In genomic region chr14:63203618-63204406, GRCh38 we compare ENCODE assay signal across 8 cellular contexts. TPM values are rescaled to one million over a fixed set of nuclear protein-coding genes. Genes with fewer than 3 reads are reported as not detected.
A peak's percentile ranks its signal among the peaks of the same experiment; 100 is the strongest.
DNase-seq lines count a peak whose midpoint lies in the region; ATAC-seq, FAIRE-seq and TF ChIP-seq lines count a peak whose summit lies in the region.

No MANE protein-coding gene starts in this region.

- ATAC-seq in HepG2: peak; percentile 99
- no peak for ATAC-seq in GM19328 (IDR thresholded peaks at IDR 0.05; ENCODE audit: unreplicated experiment)
- ATAC-seq in GM19351 (IDR thresholded peaks at IDR 0.05; ENCODE audit: unreplicated experiment): no peak
- no peak for ATAC-seq in HG02588 (IDR thresholded peaks at IDR 0.05; ENCODE audit: unreplicated experiment)

- H2AFZ ChIP-seq in HepG2 (ENCODE audit: low read length): peak overlapping the region; percentile 93

- POLR2A ChIA-PET in HepG2 (lab: Yijun Ruan, JAX): no interaction called here

- H3K4me2 ChIP-seq in HepG2 (ENCODE audit: low read depth, low read length): peak overlapping the region; percentile 71

- H3K27ac ChIP-seq in dorsolateral prefrontal cortex: peak overlapping the region in 57 of 59 donors; percentile 23 to 94 (median 83)
- H3K27ac ChIP-seq in HepG2 (ENCODE audit: extremely low read length, insufficient read depth, low read length): peak overlapping the region; percentile 6
- peak overlapping the region; percentile 51 for H3K27ac ChIP-seq in temporal lobe (ENCODE audit: low read depth, low read length)

- peak; percentile 93 for FAIRE-seq in HepG2 (lab: Jason Lieb, UNC)

- no peak for TF ChIP-seq POLR2A in HepG2 (IDR thresholded peaks at IDR 0.05; ENCODE audit: insufficient read depth in 1 of 2, low read depth in 2 of 2, low read length in 2 of 2)

- intact Hi-C loops in dorsolateral prefrontal cortex (cut with DNase I) (no loop called here), HepG2 (cut with micrococcal nuclease; ENCODE audit: unreplicated experiment) (no loop called here)

- CTCF ChIA-PET in HepG2 (lab: Yijun Ruan, JAX; ENCODE audit: low intra/inter-chr PET ratio, low total read pairs): no interaction called here

- TF ChIP-seq RAD21 in HepG2 (CRISPR knock-in tag; IDR thresholded peaks at IDR 0.05): no peak

- H3K36me3 ChIP-seq in HepG2 (replicated peaks in 1 of 2; ENCODE audit: control insufficient read depth in 1 of 2, insufficient read depth in 2 of 2, low read length in 2 of 2): no peaks in the 10 kb centered on the region

- WGBS in HepG2 (ENCODE audit: low lambda C conversion rate): under 1% methylated on average over 11 of the region's 11 CpGs

- H3K27me3 ChIP-seq in dorsolateral prefrontal cortex (peaks cover 0 to 5% (median 0%) of the 10 kb centered on the region in 45 donors), HepG2 (ENCODE audit: control insufficient read depth in 1 of 2, insufficient read depth in 2 of 2, low read length in 2 of 2) (no peaks in the 10 kb centered on the region; a peak in 1 of 5 replicates)

- H3K79me2 ChIP-seq in HepG2 (ENCODE audit: insufficient read depth, low read length): no peaks in the 10 kb centered on the region

- H4K20me1 ChIP-seq in HepG2 (ENCODE audit: insufficient read depth, low read length): no peaks in the 10 kb centered on the region

- peaks cover 18% of the 10 kb centered on the region for H3K4me1 ChIP-seq in HepG2 (ENCODE audit: insufficient read depth, low read length)

- TF ChIP-seq CTCF in dorsolateral prefrontal cortex (IDR thresholded peaks at IDR 0.05 in 54 of 56, conservative IDR thresholded peaks at IDR 0.05 in 2 of 56; ENCODE audit: low read depth in 1 of 56, partially characterized antibody in 56 of 56) (peak in 21 of 56 donors; percentile 5 to 45 (median 23)), HepG2 (CRISPR knock-in tag; IDR thresholded peaks at IDR 0.05) (peak; percentile 64)

- H3K4me3 ChIP-seq in dorsolateral prefrontal cortex (peak overlapping the region; percentile 39 to 73 (median 57)), HepG2 (replicated peaks in 1 of 3; ENCODE audit: insufficient read depth in 1 of 3, low read depth in 2 of 3, low read length in 3 of 3) (peak overlapping the region in 2 of 3 experiments; percentile 46 to 51; a peak in 5 of 6 replicates)

- no peak for TF ChIP-seq EP300 in HepG2 (IDR thresholded peaks at IDR 0.05; ENCODE audit: low read depth in 2 of 2, low read length in 2 of 2)
- TF ChIP-seq EP300 in HepG2 (CRISPR knock-in tag; IDR thresholded peaks at IDR 0.05; ENCODE audit: borderline replicate concordance): no peak

- BruUV-seq in HepG2 (replicated peaks; lab: Mats Ljungman, UMichigan): no TSS peak

- DNase-seq in H4 (ENCODE audit: low spot score) (peak; percentile 94), NCI-H524 treated with DMSO at 0.1 percent for 48 hours (lab: John Stamatoyannopoulos, UW) (peak; percentile 90), dorsolateral prefrontal cortex (peak; percentile 26 to 74 (median 66)), HepG2 (ENCODE audit: low spot score) (peak; percentile 90)

- H3K9ac ChIP-seq in HepG2 (ENCODE audit: insufficient read depth, low read depth, low read length): peak overlapping the region; percentile 43; the same call in 1 of the 2 replicates

- H3K9me3 ChIP-seq in HepG2 (ENCODE audit: low read length): no peaks in the 10 kb centered on the region

- in situ Hi-C loops in HepG2 (cut with HindIII; ENCODE audit: extremely low pct_ligation_motif_present, low pct_unique_long_range_greater_than_20kb): no loop called here

TF ChIP-seq in HepG2, 621 proteins besides CTCF, POLR2A, EP300 and RAD21 (continues in another document):
- TF ChIP-seq ZNF451 (CRISPR knock-in tag; IDR thresholded peaks at IDR 0.05): no peak
- no peak for TF ChIP-seq ZNF318 (CRISPR knock-in tag; IDR thresholded peaks at IDR 0.05)
- TF ChIP-seq ZZZ3 (CRISPR knock-in tag; IDR thresholded peaks at IDR 0.05; ENCODE audit: borderline replicate concordance): no peak
- no peak for TF ChIP-seq ONECUT2 (CRISPR knock-in tag; IDR thresholded peaks at IDR 0.05)
- peak; percentile 43; the same call in 1 of the 2 replicates for TF ChIP-seq YEATS2 (CRISPR knock-in tag; IDR thresholded peaks at IDR 0.05; ENCODE audit: borderline replicate concordance)

RNA-seq across cellular contexts. Expression of gene RHOJ, which starts 0.4 kb away (rescaled TPM):
- total RNA-seq in H4 (2014; rRNA removed; shearing (Covaris generic)): 1.3 and 2.3 TPM in 2 replicates
- total RNA-seq in dorsolateral prefrontal cortex: 10 to 100 TPM in 118 of 120 experiments, 1 to 10 TPM in 2; 7.1 to 73.8 (median 18.2) TPM
- total RNA-seq in HepG2 (2016; rRNA removed; fragmentation: Illumina TruSeq; extraction: Trizol): 0.22 and 0.49 TPM in 2 replicates
- total RNA-seq in HepG2 (2016; cell fraction: cytosol; rRNA removed; fragmentation: Illumina TruSeq; extraction: Trizol; ENCODE audit: low read depth): not detected in 2 replicates
- 0.22 and 0.43 TPM in 2 replicates for total RNA-seq in HepG2 (2016; cell fraction: insoluble cytoplasmic fraction; rRNA removed; fragmentation: Illumina TruSeq; extraction: Trizol)
- 0.28 and 0.71 TPM in 2 replicates for total RNA-seq in HepG2 (2016; cell fraction: membrane; rRNA removed; fragmentation: Illumina TruSeq; extraction: Trizol)
- 1.0 and 1.2 TPM in 2 replicates for total RNA-seq in HepG2 (2016; cell fraction: nucleus; rRNA removed; fragmentation: Illumina TruSeq; extraction: Trizol)
- polyA plus RNA-seq in HepG2 (2011; rRNA removed): 1.3 and 1.4 TPM in 2 replicates
- polyA plus RNA-seq in HepG2 (2011; cell fraction: cytosol; rRNA removed): 0.99 and 1.4 TPM in 2 replicates
- polyA plus RNA-seq in HepG2 (2011; cell fraction: nucleus; rRNA removed): 1.9 and 2.4 TPM in 2 replicates
- 0.11 and 0.33 TPM in 2 replicates for polyA plus RNA-seq in HepG2 (2012)
- 0.18 and 0.65 TPM in 2 replicates for polyA plus RNA-seq in HepG2 (2016; cell fraction: cytosol; fragmentation: Illumina TruSeq; extraction: Trizol; ENCODE audit: low read depth)
- 1.3 and 2.2 TPM in 2 replicates for polyA plus RNA-seq in HepG2 (2016; cell fraction: insoluble cytoplasmic fraction; fragmentation: Illumina TruSeq; extraction: Trizol; ENCODE audit: low read depth)
- polyA plus RNA-seq in HepG2 (2016; cell fraction: membrane; fragmentation: Illumina TruSeq; extraction: Trizol; ENCODE audit: low read depth): 0.80 and 1.1 TPM in 2 replicates
- polyA plus RNA-seq in HepG2 (2016; cell fraction: nucleus; fragmentation: Illumina TruSeq; extraction: Trizol; ENCODE audit: insufficient read depth, low read depth): 2.5 and 3.3 TPM in 2 replicates
- 3.5 TPM in 1 of 2 replicates, not detected in the other for polyA minus RNA-seq in HepG2 (2011; rRNA and poly(A)+ RNA removed; ENCODE audit: low replicate concordance)
- 0.40 TPM in 1 of 2 replicates, not detected in the other for polyA minus RNA-seq in HepG2 (2011; cell fraction: cytosol; rRNA and poly(A)+ RNA removed)
- 4.4 and 11.3 TPM in 2 replicates for polyA minus RNA-seq in HepG2 (2011; cell fraction: nucleus; rRNA and poly(A)+ RNA removed)
- 5.9 TPM for total RNA-seq in temporal lobe

Comparison
In these comparisons a context has a peak if more than half of its experiments do, and no peak if none do; other contexts are left out.
1. H3K27ac ChIP-seq: peak in every context shown above with its lines; median percentile 83 in dorsolateral prefrontal cortex; 51 in temporal lobe; 6 in HepG2.